In genomic region chr4:76665139-76665538, GRCh38 we compare ENCODE assay signal across 15 cellular contexts.
DNase-seq lines count a peak whose midpoint lies in the region; ATAC-seq and TF ChIP-seq lines count a peak whose summit lies in the region.
"Had no signal": no experiment of that assay in that cellular context is flagged by ENCODE, and none has a peak within 500 bp of the region (broad histone marks: within the 10 kb centered on the region; RNA-seq: fewer than 3 reads in every experiment).

No MANE protein-coding gene starts in this region.

- CTCF ChIA-PET in activated CD4-positive, alpha-beta T cell treated with anti-CD3 and anti-CD28 coated beads for 36 hours (lab: Charles Lee): no interaction called here
- CTCF ChIA-PET in CD4-positive, alpha-beta T cell (lab: Charles Lee): no interaction called here

- no peaks in the 10 kb centered on the region for H3K4me1 Mint-ChIP-seq in activated CD4-positive, alpha-beta T cell treated with anti-CD3 and anti-CD28 coated beads for 36 hours
- H3K4me1 Mint-ChIP-seq in CD4-positive, alpha-beta T cell (ENCODE audit: low read depth): no peaks in the 10 kb centered on the region
- H3K4me1 Mint-ChIP-seq: B cell had no signal

- H3K4me1 ChIP-seq in colonic mucosa (peaks cover 3% of the 10 kb centered on the region), mucosa of stomach (ENCODE audit: control insufficient read depth, insufficient read depth, low read length) (peaks cover 49% of the 10 kb centered on the region)
- H3K4me1 ChIP-seq: parathyroid adenoma had no signal

- no peak overlapping the region for H3K4me3 Mint-ChIP-seq in activated CD4-positive, alpha-beta T cell treated with anti-CD3 and anti-CD28 coated beads for 36 hours
- no peak overlapping the region for H3K4me3 Mint-ChIP-seq in CD4-positive, alpha-beta T cell
- H3K4me3 Mint-ChIP-seq: B cell; dendritic cell treated with granulocyte-macrophage colony-stimulating factor and Interleukin-4, amounts not matched to agents 40 ng/mL and 50 ng/mL, for 4 days had no signal

- H3K36me3 Mint-ChIP-seq in activated CD4-positive, alpha-beta T cell treated with anti-CD3 and anti-CD28 coated beads for 36 hours (ENCODE audit: low read depth): no peaks in the 10 kb centered on the region
- no peaks in the 10 kb centered on the region for H3K36me3 Mint-ChIP-seq in CD4-positive, alpha-beta T cell (ENCODE audit: low read depth)

- POLR2A ChIA-PET in activated CD4-positive, alpha-beta T cell treated with anti-CD3 and anti-CD28 coated beads for 36 hours (lab: Charles Lee): no interaction called here
- POLR2A ChIA-PET in CD4-positive, alpha-beta T cell (lab: Charles Lee): no interaction called here

- intact Hi-C loops in colonic mucosa (cut with DNase I): no loop called here
- intact Hi-C loops in activated CD4-positive, alpha-beta T cell treated with anti-CD3 and anti-CD28 coated beads for 36 hours (cut with DNase I, micrococcal nuclease): no loop called here
- intact Hi-C loops in CD4-positive, alpha-beta T cell (cut with DNase I, micrococcal nuclease): no loop called here

- no peak for TF ChIP-seq CTCF in AG10803 (conservative IDR thresholded peaks at IDR 0.05; ENCODE audit: low read length)
- no peak for TF ChIP-seq CTCF in colonic mucosa (IDR thresholded peaks at IDR 0.05)
- TF ChIP-seq CTCF in CD4-positive, alpha-beta T cell (IDR thresholded peaks at IDR 0.05): no peak

- DNase-seq in AG10803 (ENCODE audit: low read depth): peak; percentile 69
- DNase-seq in LoVo (ENCODE audit: low spot score): peak; percentile 98
- DNase-seq in colonic mucosa: peak; percentile 96
- DNase-seq in activated CD4-positive, alpha-beta T cell treated with anti-CD3 and anti-CD28 coated beads for 36 hours: no peak
- no peak for DNase-seq in OCI-M1 (lab: John Stamatoyannopoulos, UW)
- no peak for DNase-seq in NCI-H1105 (lab: John Stamatoyannopoulos, UW)
- DNase-seq in CD4-positive, alpha-beta T cell: no peak
- DNase-seq: activated CD8-positive, alpha-beta memory T cell treated with anti-CD3 and anti-CD28 coated beads for 24 hours; activated naive CD4-positive, alpha-beta T cell treated with anti-CD3 and anti-CD28 coated beads, Interleukin-2, amount 50 U/mL, for 16 hours; left ventricle myocardium inferior; T-helper 2 cell had no signal

- peak overlapping the region; percentile 71 for H3K27ac ChIP-seq in colonic mucosa
- H3K27ac ChIP-seq in CD4-positive, alpha-beta T cell (ENCODE audit: low read depth, low read length): no peak overlapping the region
- H3K27ac ChIP-seq: left ventricle myocardium inferior, parathyroid adenoma had no signal

- H3K9ac ChIP-seq in colonic mucosa (ENCODE audit: low read depth in 2 of 2, low read length in 2 of 2) (peak overlapping the region in 1 of 2 donors; percentile 55), mucosa of stomach (ENCODE audit: low read length) (peak overlapping the region; percentile 32)
- H3K9ac ChIP-seq: parathyroid adenoma had no signal

- H3K9me3 Mint-ChIP-seq in activated CD4-positive, alpha-beta T cell treated with anti-CD3 and anti-CD28 coated beads for 36 hours (ENCODE audit: low read depth): no peaks in the 10 kb centered on the region
- no peaks in the 10 kb centered on the region for H3K9me3 Mint-ChIP-seq in CD4-positive, alpha-beta T cell
- H3K9me3 Mint-ChIP-seq: dendritic cell treated with granulocyte-macrophage colony-stimulating factor and Interleukin-4, amounts not matched to agents 40 ng/mL and 50 ng/mL, for 4 days had no signal

- peaks cover under 1% of the 10 kb centered on the region for H3K27me3 Mint-ChIP-seq in activated CD4-positive, alpha-beta T cell treated with anti-CD3 and anti-CD28 coated beads for 36 hours
- peaks cover 5% of the 10 kb centered on the region for H3K27me3 Mint-ChIP-seq in CD4-positive, alpha-beta T cell
- H3K27me3 Mint-ChIP-seq: B cell had no signal

- no peaks in the 10 kb centered on the region for H3K36me3 ChIP-seq in colonic mucosa
- no peaks in the 10 kb centered on the region for H3K36me3 ChIP-seq in mucosa of stomach (ENCODE audit: control insufficient read depth, insufficient read depth, low read length)
- H3K36me3 ChIP-seq: left ventricle myocardium inferior had no signal

- no peak for ATAC-seq in activated CD4-positive, alpha-beta T cell treated with anti-CD3 and anti-CD28 coated beads for 36 hours
- no peak for ATAC-seq in CD4-positive, alpha-beta T cell (ENCODE audit: poor library complexity)

- H3K4me3 ChIP-seq in AG10803 (ENCODE audit: low read length) (no peak overlapping the region), colonic mucosa (no peak overlapping the region), mucosa of stomach (ENCODE audit: low read length) (no peak overlapping the region)
- H3K4me3 ChIP-seq: left ventricle myocardium inferior had no signal

- no peak overlapping the region for H3K27ac Mint-ChIP-seq in activated CD4-positive, alpha-beta T cell treated with anti-CD3 and anti-CD28 coated beads for 36 hours
- H3K27ac Mint-ChIP-seq in CD4-positive, alpha-beta T cell: no peak overlapping the region
- H3K27ac Mint-ChIP-seq: B cell; dendritic cell treated with granulocyte-macrophage colony-stimulating factor and Interleukin-4, amounts not matched to agents 40 ng/mL and 50 ng/mL, for 4 days had no signal

- H3K9me3 ChIP-seq in colonic mucosa (no peaks in the 10 kb centered on the region), mucosa of stomach (ENCODE audit: control insufficient read depth, low read length) (no peaks in the 10 kb centered on the region)
- no peaks in the 10 kb centered on the region for H3K9me3 ChIP-seq in CD4-positive, alpha-beta T cell (ENCODE audit: control insufficient read depth, low read length)
- H3K9me3 ChIP-seq: left ventricle myocardium inferior had no signal

- H3K27me3 ChIP-seq in colonic mucosa (no peaks in the 10 kb centered on the region), mucosa of stomach (ENCODE audit: control insufficient read depth, insufficient read depth, low read length) (no peaks in the 10 kb centered on the region)
- no peaks in the 10 kb centered on the region for H3K27me3 ChIP-seq in CD4-positive, alpha-beta T cell (ENCODE audit: control insufficient read depth, insufficient read depth, low read length)

Comparison
In these comparisons a context has a peak if more than half of its experiments do, and no peak if none do; other contexts are left out.
1. DNase-seq: peak in AG10803 (single experiment), LoVo (single experiment) and colonic mucosa (single experiment); none in activated CD4-positive, alpha-beta T cell treated with anti-CD3 and anti-CD28 coated beads for 36 hours (single experiment), OCI-M1 (single experiment), NCI-H1105 (single experiment) and CD4-positive, alpha-beta T cell (0 of 10).